8 cellular contexts compared by ENCODE assay signal in the genomic region with DNA sequence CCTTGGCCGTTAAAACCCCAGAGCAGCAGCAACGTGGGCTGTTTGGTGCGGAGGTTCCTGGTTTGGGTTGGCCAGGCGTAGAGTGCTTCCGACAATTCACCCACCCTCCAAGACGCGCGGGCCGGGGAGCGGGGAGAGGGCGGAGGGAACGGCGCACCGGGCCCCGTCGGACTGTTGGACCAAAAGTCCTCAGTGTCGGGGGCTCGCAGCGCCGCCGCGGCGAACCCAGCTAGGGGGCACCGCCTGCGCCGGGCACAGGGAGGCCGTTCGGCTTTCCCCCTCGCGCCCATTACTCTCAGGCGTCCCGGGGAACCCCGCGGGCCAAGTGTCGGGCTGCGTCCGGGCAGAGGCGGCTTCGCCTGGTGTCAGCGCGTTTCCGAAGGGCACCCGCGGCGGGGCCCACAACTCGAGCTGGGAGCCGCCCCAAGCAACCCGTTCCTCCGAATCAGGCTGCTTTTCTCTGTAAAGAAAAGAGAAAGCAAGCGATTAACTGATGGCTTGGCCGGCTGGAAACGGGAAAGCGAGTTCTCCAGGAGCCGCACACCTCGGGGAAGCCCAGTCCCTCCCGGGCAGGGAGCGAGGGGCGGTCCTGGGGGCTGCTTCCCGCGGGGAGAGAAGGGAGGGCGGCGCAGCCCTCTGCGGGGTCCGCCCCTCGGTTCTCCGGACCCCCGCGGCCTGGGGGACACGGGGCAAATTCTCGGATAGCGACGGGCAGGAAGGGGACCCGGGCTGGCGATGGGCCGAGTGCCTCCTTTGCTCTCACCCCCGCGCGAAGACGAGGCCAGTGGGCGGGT.
DNase-seq lines count a peak whose midpoint lies in the region; ATAC-seq, FAIRE-seq and TF ChIP-seq lines count a peak whose summit lies in the region.

No MANE protein-coding gene starts in this region.

- H3K9me3 Mint-ChIP-seq in immature natural killer cell: no peaks in the 10 kb centered on the region

- peak overlapping the region; percentile 46 for H3K4me3 ChIP-seq in GM12864 (ENCODE audit: low read depth, low read length)
- peak overlapping the region; percentile 53 to 62 for H3K4me3 ChIP-seq in SK-N-SH (ENCODE audit: low read depth in 2 of 2, low read length in 1 of 2)
- H3K4me3 ChIP-seq in GM12878: peak overlapping the region; percentile 73

- H3K4me2 ChIP-seq in SK-N-SH (peak overlapping the region; percentile 78), GM12878 (ENCODE audit: control insufficient read depth, insufficient read depth) (peak overlapping the region; percentile 87)

- peaks cover 0 to 7% (median 4%) of the 10 kb centered on the region in 3 donors for H3K36me3 Mint-ChIP-seq in immature natural killer cell

- H3K36me3 ChIP-seq in SK-N-SH (replicated peaks in 1 of 2; ENCODE audit: control insufficient read depth in 1 of 2, insufficient read depth in 2 of 2, low read length in 1 of 2) (peaks cover under 1 to 2% of the 10 kb centered on the region in 2 experiments), GM12878 (ENCODE audit: control insufficient read depth in 2 of 2, insufficient read depth in 2 of 2, low read length in 1 of 2) (no peaks in the 10 kb centered on the region; a peak in 1 of 4 replicates)

- H3K4me1 ChIP-seq in SK-N-SH (ENCODE audit: control insufficient read depth in 1 of 2, insufficient read depth in 2 of 2, low read depth in 1 of 2, low read length in 1 of 2) (no peaks in the 10 kb centered on the region; a peak in 1 of 4 replicates), GM12878 (ENCODE audit: control insufficient read depth, insufficient read depth, low read length) (peaks cover 8% of the 10 kb centered on the region)

- H3K9me2 ChIP-seq in SK-N-SH: no peaks in the 10 kb centered on the region

- intact Hi-C loops in GM12878 (cut with micrococcal nuclease; ENCODE audit: unreplicated experiment): no loop called here

- no peak for TF ChIP-seq CTCF in GM12864 (IDR thresholded peaks at IDR 0.05; ENCODE audit: low read depth, low read length, missing control alignments)
- no peak for TF ChIP-seq CTCF in SK-N-SH (IDR thresholded peaks at IDR 0.05)
- no peak for TF ChIP-seq CTCF in GM12878 (IDR thresholded peaks at IDR 0.05 in 2 of 3, conservative IDR thresholded peaks at IDR 0.05 in 1 of 3; ENCODE audit: control insufficient read depth in 2 of 3, extremely low read depth in 1 of 3, insufficient read depth in 1 of 3, low read depth in 3 of 3, low read length in 3 of 3)

- H3K27me3 Mint-ChIP-seq in immature natural killer cell (ENCODE audit: low read depth in 3 of 3): peaks cover 9 to 29% (median 17%) of the 10 kb centered on the region in 3 donors

- no peaks in the 10 kb centered on the region for H4K20me1 ChIP-seq in SK-N-SH (ENCODE audit: insufficient read depth)
- no peaks in the 10 kb centered on the region; the same call in 1 of the 2 replicates for H4K20me1 ChIP-seq in GM12878 (ENCODE audit: control insufficient read depth, insufficient read depth)

- no peaks in the 10 kb centered on the region for H3F3A ChIP-seq in SK-N-SH (replicated peaks; ENCODE audit: insufficient read depth)

- no TSS peak for BruUV-seq in GM12878 (replicated peaks; lab: Mats Ljungman, UMichigan)

- H3K27me3 ChIP-seq in SK-N-SH (ENCODE audit: insufficient read depth): peaks cover 6% of the 10 kb centered on the region; the same call in 1 of the 2 replicates
- H3K27me3 ChIP-seq in GM12878 (replicated peaks in 1 of 2; ENCODE audit: control insufficient read depth in 2 of 2, insufficient read depth in 2 of 2, low read length in 1 of 2): peaks cover 15 to 17% of the 10 kb centered on the region in 2 experiments

- in situ Hi-C loops in GM12878 (cut with MboI): no loop called here

- POLR2A ChIA-PET in SK-N-SH (lab: Yijun Ruan, JAX): interaction anchor here (0.8 kb wide), 1 partner anchor 197 kb away, joined by 3 read pairs; no protein-coding TSS in a partner anchor
- POLR2A ChIA-PET in GM12878 (lab: Charles Lee): no interaction called here

- RAD21 ChIA-PET in GM12878 (lab: Charles Lee; ENCODE audit: unreplicated experiment): no interaction called here

- peak overlapping the region; percentile 87 to 95 (median 94) for H3K27ac Mint-ChIP-seq in immature natural killer cell

- H3K9ac ChIP-seq in SK-N-SH: peak overlapping the region; percentile 28; the same call in 1 of the 2 replicates
- peak overlapping the region; percentile 11; the same call in 1 of the 2 replicates for H3K9ac ChIP-seq in GM12878 (ENCODE audit: control insufficient read depth, insufficient read depth, low read length)

- H3K4me3 Mint-ChIP-seq in immature natural killer cell: peak overlapping the region; percentile 79 to 90 (median 88)

- H3K9me3 ChIP-seq in SK-N-SH: no peaks in the 10 kb centered on the region
- no peaks in the 10 kb centered on the region for H3K9me3 ChIP-seq in GM12878 (replicated peaks; ENCODE audit: control insufficient read depth, insufficient read depth, low read length)

- H3K79me2 ChIP-seq in SK-N-SH (ENCODE audit: insufficient read depth) (no peaks in the 10 kb centered on the region), GM12878 (ENCODE audit: control insufficient read depth, insufficient read depth, low read length) (no peaks in the 10 kb centered on the region)

- TF ChIP-seq EP300 in SK-N-SH (IDR thresholded peaks at IDR 0.05; ENCODE audit: borderline replicate concordance in 1 of 2, low read depth in 1 of 2, low read length in 1 of 2) (no peak), GM12878 (IDR thresholded peaks at IDR 0.05; ENCODE audit: borderline replicate concordance in 1 of 2, control insufficient read depth in 1 of 2, low read depth in 2 of 2, low read length in 2 of 2) (no peak)

- TF ChIP-seq RAD21 in SK-N-SH (IDR thresholded peaks at IDR 0.05; ENCODE audit: low read length): no peak
- no peak for TF ChIP-seq RAD21 in GM12878 (IDR thresholded peaks at IDR 0.05; ENCODE audit: insufficient read depth, low read depth, low read length)

- H3K27ac ChIP-seq in SK-N-SH (ENCODE audit: low read depth in 2 of 2, low read length in 1 of 2): no peak overlapping the region
- no peak overlapping the region for H3K27ac ChIP-seq in GM12878 (ENCODE audit: control insufficient read depth, insufficient read depth)

- FAIRE-seq in GM12878 (lab: Jason Lieb, UNC): no peak

- DNase-seq in GM12864 (ENCODE audit: low read depth): no peak
- peak; percentile 86 for DNase-seq in SK-N-SH
- no peak for DNase-seq in GM12878 (ENCODE audit: low read depth, low spot score)
- peak; percentile 71 to 76 (median 73) for DNase-seq in immature natural killer cell
- peak; percentile 58 for DNase-seq in stimulated activated CD4-positive, alpha-beta T cell treated with anti-CD3 and anti-CD28 coated beads, Interleukin-12 subunit alpha, Interleukin-12 subunit beta, amount 100 ng/mL, for 4 hours

- CTCF ChIA-PET in SK-N-SH (lab: Yijun Ruan, JAX): interaction anchor here (0.6 to 1.3 kb wide), 2 partner anchors 13 to 144 kb away, joined by 3 read pairs; no protein-coding TSS in a partner anchor
- CTCF ChIA-PET in GM12878 (lab: Yijun Ruan, JAX): interaction anchor here (1.2 kb wide), 1 partner anchor 12 kb away, joined by 3 read pairs; no protein-coding TSS in a partner anchor

- peaks cover 83 to 88% of the 10 kb centered on the region in 2 donors for H3K4me1 Mint-ChIP-seq in immature natural killer cell

- WGBS in SK-N-SH (ENCODE audit: low lambda C conversion rate): 16% methylated on average over 43 of the region's 80 CpGs
- 4% methylated on average over 57 of the region's 80 CpGs for WGBS in GM12878 (ENCODE audit: insufficient coverage, insufficient replicate concordance, low lambda C conversion rate, missing lambda C conversion rate)

- TF ChIP-seq POLR2A in GM12878 (IDR thresholded peaks at IDR 0.05; ENCODE audit: low read depth, low read length): 0 out of 2 replicates have a peak, but pooled peaks have one; percentile 23

- ATAC-seq in GM12878: peak; percentile 67
- ATAC-seq in GM18498 (IDR thresholded peaks at IDR 0.05; ENCODE audit: unreplicated experiment): no peak
- ATAC-seq in GM18868 (IDR thresholded peaks at IDR 0.05; ENCODE audit: unreplicated experiment): no peak
- no peak for ATAC-seq in HG03432 (IDR thresholded peaks at IDR 0.05; ENCODE audit: unreplicated experiment)

- SMC1A ChIA-PET in GM12878 (lab: Charles Lee; ENCODE audit: uncharacterized antibody, unreplicated experiment): no interaction called here

- H2AFZ ChIP-seq in SK-N-SH (ENCODE audit: low read depth): peak overlapping the region; percentile 78; the same call in 1 of the 2 replicates
- peak overlapping the region; percentile 43 for H2AFZ ChIP-seq in GM12878 (ENCODE audit: control insufficient read depth, low read depth, low read length)

TF ChIP-seq in SK-N-SH, 30 proteins besides CTCF, POLR2A, EP300 and RAD21:
- no peak for TF ChIP-seq CHD2 (IDR thresholded peaks at IDR 0.05; ENCODE audit: low read length, partially characterized antibody)
- TF ChIP-seq, protein P1, sequence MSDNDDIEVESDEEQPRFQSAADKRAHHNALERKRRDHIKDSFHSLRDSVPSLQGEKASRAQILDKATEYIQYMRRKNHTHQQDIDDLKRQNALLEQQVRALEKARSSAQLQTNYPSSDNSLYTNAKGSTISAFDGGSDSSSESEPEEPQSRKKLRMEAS (IDR thresholded peaks at IDR 0.05; ENCODE audit: low read depth): 0 out of 2 replicates have a peak, but pooled peaks have one; percentile 15

TF ChIP-seq in GM12878, 131 proteins besides CTCF, POLR2A, EP300 and RAD21 (continues in another document):
- TF ChIP-seq EED (IDR thresholded peaks at IDR 0.05; ENCODE audit: low read depth) (no peak), HDAC6 (IDR thresholded peaks at IDR 0.05; ENCODE audit: unreplicated experiment) (peak; percentile 73), YBX1 (IDR thresholded peaks at IDR 0.05) (no peak), BHLHE40 (IDR thresholded peaks at IDR 0.05; ENCODE audit: borderline replicate concordance in 1 of 2, low read depth in 2 of 2, low read length in 1 of 2) (no peak), EZH2 (IDR thresholded peaks at IDR 0.05; ENCODE audit: borderline replicate concordance, control insufficient read depth, low read depth, low read length) (peak; percentile 76; the same call in 1 of the 2 replicates), SUZ12 (IDR thresholded peaks at IDR 0.05; ENCODE audit: unreplicated experiment) (peak; percentile 51), CBX5 (IDR thresholded peaks at IDR 0.05; ENCODE audit: low read depth) (no peak)
- TF ChIP-seq, protein P2, sequence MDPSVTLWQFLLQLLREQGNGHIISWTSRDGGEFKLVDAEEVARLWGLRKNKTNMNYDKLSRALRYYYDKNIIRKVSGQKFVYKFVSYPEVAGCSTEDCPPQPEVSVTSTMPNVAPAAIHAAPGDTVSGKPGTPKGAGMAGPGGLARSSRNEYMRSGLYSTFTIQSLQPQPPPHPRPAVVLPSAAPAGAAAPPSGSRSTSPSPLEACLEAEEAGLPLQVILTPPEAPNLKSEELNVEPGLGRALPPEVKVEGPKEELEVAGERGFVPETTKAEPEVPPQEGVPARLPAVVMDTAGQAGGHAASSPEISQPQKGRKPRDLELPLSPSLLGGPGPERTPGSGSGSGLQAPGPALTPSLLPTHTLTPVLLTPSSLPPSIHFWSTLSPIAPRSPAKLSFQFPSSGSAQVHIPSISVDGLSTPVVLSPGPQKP (IDR thresholded peaks at IDR 0.05; ENCODE audit: low read depth, low read length): no peak

Comparison
In these comparisons a context has a peak if more than half of its experiments do, and no peak if none do; other contexts are left out.
1. DNase-seq: peak in SK-N-SH (single experiment), immature natural killer cell (3 of 3) and stimulated activated CD4-positive, alpha-beta T cell treated with anti-CD3 and anti-CD28 coated beads, Interleukin-12 subunit alpha, Interleukin-12 subunit beta, amount 100 ng/mL, for 4 hours (single experiment); none in GM12864 (single experiment) and GM12878 (single experiment).
2. Peak in every context shown above with its lines, with median percentiles within 50 percentile points of each other: H3K4me3 ChIP-seq.